Comparison of ENCODE assay signal across 8 cellular contexts in the genomic region with DNA sequence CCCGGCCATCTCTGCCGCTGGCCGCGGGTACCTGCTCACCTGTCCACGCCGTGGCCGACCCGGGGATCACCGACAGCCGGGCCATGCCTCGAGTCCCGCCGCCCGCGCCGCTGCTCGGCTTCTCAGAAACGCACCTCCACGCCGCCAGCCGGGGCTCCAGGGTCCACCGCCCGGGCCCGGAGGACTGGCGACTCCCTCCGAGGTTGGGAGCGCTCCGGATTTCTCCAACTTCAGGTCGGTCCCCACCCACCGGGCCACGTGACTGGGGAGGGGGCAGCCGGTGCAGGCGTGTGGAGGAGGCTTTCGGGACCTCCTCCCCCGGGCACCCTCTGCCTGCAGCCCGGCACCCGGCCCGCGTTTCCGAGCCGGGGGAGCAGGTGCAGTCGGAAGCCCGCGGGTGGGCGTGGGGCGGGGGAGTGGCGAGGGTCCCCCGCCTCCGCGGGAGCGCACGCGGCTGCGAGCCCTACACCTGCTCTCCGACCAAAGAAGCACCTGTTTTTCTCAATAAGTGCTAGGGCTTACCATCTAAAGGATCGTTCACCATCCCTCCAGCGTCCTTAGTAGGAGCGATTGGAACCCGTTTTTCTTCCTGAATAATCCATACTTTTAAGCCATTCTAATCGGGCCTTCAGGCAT. TPM values are rescaled to one million over a fixed set of nuclear protein-coding genes. Genes with fewer than 3 reads are reported as not detected.
A peak's percentile ranks its signal among the peaks of the same experiment; 100 is the strongest.
DNase-seq lines count a peak whose midpoint lies in the region; ATAC-seq, FAIRE-seq and TF ChIP-seq lines count a peak whose summit lies in the region.

No MANE protein-coding gene starts in this region.

- H2AFZ ChIP-seq in H1 (ENCODE audit: low read length) = peak overlapping the region; percentile 36
- no peak overlapping the region for H2AFZ ChIP-seq in neural cell (ENCODE audit: low read depth, low read length)

- peak overlapping the region; percentile 8; the same call in 1 of the 2 replicates for H4K8ac ChIP-seq in H1 (ENCODE audit: extremely low read depth, insufficient read depth, low read length)

- H3K9ac ChIP-seq in H1 (replicated peaks in 1 of 4; ENCODE audit: extremely low read depth in 1 of 4, low read depth in 3 of 4, low read length in 3 of 4) (no peak overlapping the region), neural cell (ENCODE audit: low read length) (peak overlapping the region; percentile 66)

- no peaks in the 10 kb centered on the region for H3K36me3 Mint-ChIP-seq in activated CD4-positive, alpha-beta T cell treated with anti-CD3 and anti-CD28 coated beads, Interleukin-2, amount 10 ng/mL, durations not matched to agents 24 days and 14 days (ENCODE audit: low read depth)

- H3K4me1 ChIP-seq in H1 (replicated peaks in 1 of 4; ENCODE audit: control insufficient read depth in 3 of 4, insufficient read depth in 4 of 4, low read length in 3 of 4) = peaks cover 0 to 8% (median 6%) of the 10 kb centered on the region in 4 experiments; a peak in 6 of 7 replicates

- no peaks in the 10 kb centered on the region for H3K9me2 ChIP-seq in neural cell (ENCODE audit: insufficient read depth, low read length)

- H3K9me3 Mint-ChIP-seq in activated CD4-positive, alpha-beta T cell treated with anti-CD3 and anti-CD28 coated beads, Interleukin-2, amount 10 ng/mL, durations not matched to agents 24 days and 14 days = no peaks in the 10 kb centered on the region

- H3K4me1 Mint-ChIP-seq in activated CD4-positive, alpha-beta T cell treated with anti-CD3 and anti-CD28 coated beads, Interleukin-2, amount 10 ng/mL, durations not matched to agents 24 days and 14 days = peaks cover 26% of the 10 kb centered on the region

- no peak overlapping the region for H2BK12ac ChIP-seq in H1 (ENCODE audit: low read depth, low read length)

- no peak overlapping the region for H3K56ac ChIP-seq in H1 (replicated peaks; ENCODE audit: insufficient read length, low read depth, low read length)

- DNase-seq in activated CD4-positive, alpha-beta T cell treated with anti-CD3 and anti-CD28 coated beads, Interleukin-2, amount 10 ng/mL, durations not matched to agents 24 days and 14 days = peak; percentile 71
- DNase-seq in H1 (ENCODE audit: low read depth in 1 of 2, low spot score in 2 of 2) (peak in 1 of 2 experiments; percentile 81), D721Med (ENCODE audit: insufficient read length, low spot score) (no peak), NCI-H774 (lab: John Stamatoyannopoulos, UW) (no peak), HT-29 (ENCODE audit: low spot score) (no peak), LoVo (ENCODE audit: low spot score) (no peak)

- H3K27ac ChIP-seq in H1 (ENCODE audit: low read depth, low read length) = no peak overlapping the region
- H3K27ac ChIP-seq in neural cell (ENCODE audit: low read length) = no peak overlapping the region

- no peak overlapping the region for H4K5ac ChIP-seq in H1 (ENCODE audit: insufficient read length, low read depth, low read length)

- no peak overlapping the region for H4K91ac ChIP-seq in H1 (replicated peaks; ENCODE audit: insufficient read length, low read length)

- WGBS in H1 (ENCODE audit: extremely low coverage in 1 of 2, insufficient coverage in 1 of 2, insufficient read length in 1 of 2, insufficient replicate concordance in 2 of 2, low coverage in 1 of 2, low lambda C conversion rate in 2 of 2, missing lambda C conversion rate in 1 of 2), 2 experiments = 13% methylated on average over 23 of the region's 60 CpGs; no CpG with 5 or more reads in 1 of the 2 experiments

- H2BK5ac ChIP-seq in H1 (ENCODE audit: low read depth, low read length) = no peak overlapping the region

- no peaks in the 10 kb centered on the region for H3K36me3 ChIP-seq in H1 (ENCODE audit: control insufficient read depth in 2 of 4, insufficient read depth in 4 of 4, low read length in 3 of 4)
- no peaks in the 10 kb centered on the region for H3K36me3 ChIP-seq in neural cell (ENCODE audit: insufficient read depth, low read length)

- H2AK5ac ChIP-seq in H1 (ENCODE audit: low read depth, low read length) = no peak overlapping the region

- H3K14ac ChIP-seq in H1 (ENCODE audit: insufficient read length) = no peak overlapping the region

- POLR2A ChIA-PET in H1 (lab: Charles Lee; ENCODE audit: partially characterized antibody) = interaction anchor here (1.4 kb wide), 1 partner anchor 11 kb away, joined by 5 read pairs; no protein-coding TSS in a partner anchor

- peak; percentile 27 for ATAC-seq in HG02588 (IDR thresholded peaks at IDR 0.05; ENCODE audit: unreplicated experiment)

- no peak overlapping the region for H2BK120ac ChIP-seq in H1 (replicated peaks; ENCODE audit: low read depth, low read length)

- peak overlapping the region; percentile 12 for H3K27ac Mint-ChIP-seq in activated CD4-positive, alpha-beta T cell treated with anti-CD3 and anti-CD28 coated beads, Interleukin-2, amount 10 ng/mL, durations not matched to agents 24 days and 14 days

- FAIRE-seq in H1 (lab: Jason Lieb, UNC) = no peak
- FAIRE-seq in D721Med (lab: Jason Lieb, UNC) = no peak

- TF ChIP-seq POLR2A in H1 (IDR thresholded peaks at IDR 0.05; ENCODE audit: control extremely low read depth in 1 of 2, low read depth in 2 of 2, low read length in 2 of 2) = no peak

- TF ChIP-seq CTCF in H1 (IDR thresholded peaks at IDR 0.05; ENCODE audit: control extremely low read depth in 1 of 3, insufficient read depth in 1 of 3, low read depth in 1 of 3, low read length in 3 of 3) (no peak), neural cell (IDR thresholded peaks at IDR 0.05; ENCODE audit: poor library complexity, severe bottlenecking) (no peak), D721Med (IDR thresholded peaks at IDR 0.05; ENCODE audit: insufficient read depth, missing control alignments) (no peak)

- no peak overlapping the region for H2BK20ac ChIP-seq in H1 (ENCODE audit: low read length)

- H3K27me3 Mint-ChIP-seq in activated CD4-positive, alpha-beta T cell treated with anti-CD3 and anti-CD28 coated beads, Interleukin-2, amount 10 ng/mL, durations not matched to agents 24 days and 14 days = peaks cover 47% of the 10 kb centered on the region

- no peaks in the 10 kb centered on the region for H3K79me1 ChIP-seq in H1 (ENCODE audit: low read depth, low read length)

- intact Hi-C loops in activated CD4-positive, alpha-beta T cell treated with anti-CD3 and anti-CD28 coated beads, Interleukin-2, amount 10 ng/mL, durations not matched to agents 24 days and 14 days (cut with micrococcal nuclease) = loop anchor here (5.0 to 10.0 kb wide), 5 partner anchors 92 to 458 kb away; a partner anchor contains a TSS

- H3K4ac ChIP-seq in H1 (replicated peaks; ENCODE audit: insufficient read length, low read depth, low read length) = no peak overlapping the region

- no peak for TF ChIP-seq EP300 in H1 (IDR thresholded peaks at IDR 0.05; ENCODE audit: borderline replicate concordance in 1 of 2, low read depth in 2 of 2, low read length in 2 of 2)
- TF ChIP-seq EP300 in neural cell (conservative IDR thresholded peaks at IDR 0.05; ENCODE audit: poor library complexity, severe bottlenecking) = no peak

- H2BK15ac ChIP-seq in H1 (ENCODE audit: low read length) = no peak overlapping the region

- H3K4me2 ChIP-seq in H1 (ENCODE audit: insufficient read depth in 1 of 2, low read depth in 2 of 2, low read length in 2 of 2) = peak overlapping the region; percentile 81 to 84
- no peak overlapping the region for H3K4me2 ChIP-seq in neural cell (ENCODE audit: low read length)

- peaks cover 20 to 57% (median 50%) of the 10 kb centered on the region in 4 experiments for H3K27me3 ChIP-seq in H1 (replicated peaks in 1 of 4; ENCODE audit: control insufficient read depth in 3 of 4, extremely low read depth in 1 of 4, insufficient read depth in 3 of 4, low read length in 3 of 4)
- peaks cover 62% of the 10 kb centered on the region for H3K27me3 ChIP-seq in neural cell (ENCODE audit: insufficient read depth, low read depth, low read length)

- peak overlapping the region; percentile 43 for H3K4me3 Mint-ChIP-seq in activated CD4-positive, alpha-beta T cell treated with anti-CD3 and anti-CD28 coated beads, Interleukin-2, amount 10 ng/mL, durations not matched to agents 24 days and 14 days

- H3K4me3 ChIP-seq in H1 (ENCODE audit: extremely low read depth in 1 of 4, insufficient read depth in 2 of 4, low read depth in 3 of 4, low read length in 4 of 4) = peak overlapping the region; percentile 45 to 67 (median 48)
- H3K4me3 ChIP-seq in neural cell (ENCODE audit: low read length) = peak overlapping the region; percentile 82

- no peaks in the 10 kb centered on the region for H3K9me3 ChIP-seq in H1 (ENCODE audit: insufficient read depth in 2 of 2, low read depth in 1 of 2, low read length in 1 of 2)
- H3K9me3 ChIP-seq in neural cell (ENCODE audit: low read length) = no peaks in the 10 kb centered on the region

- H3K79me2 ChIP-seq in H1 (ENCODE audit: control insufficient read depth in 1 of 2, insufficient read depth in 2 of 2, low read length in 2 of 2) = no peaks in the 10 kb centered on the region
- no peaks in the 10 kb centered on the region for H3K79me2 ChIP-seq in neural cell (replicated peaks; ENCODE audit: insufficient read depth, low read length)

- no peak for TF ChIP-seq RAD21 in H1 (IDR thresholded peaks at IDR 0.05 in 1 of 2, conservative IDR thresholded peaks at IDR 0.05 in 1 of 2; ENCODE audit: low read depth in 2 of 2, low read length in 2 of 2)
- no peak for TF ChIP-seq RAD21 in neural cell (conservative IDR thresholded peaks at IDR 0.05)

- no peak overlapping the region for H3K23ac ChIP-seq in H1 (ENCODE audit: insufficient read length)

- peaks cover 2% of the 10 kb centered on the region in 2 experiments for H4K20me1 ChIP-seq in H1 (replicated peaks in 1 of 2; ENCODE audit: control insufficient read depth in 1 of 2, insufficient read depth in 2 of 2, low read length in 2 of 2)
- H4K20me1 ChIP-seq in neural cell (ENCODE audit: insufficient read depth) = no peaks in the 10 kb centered on the region

- peaks cover 10% of the 10 kb centered on the region; the same call in 1 of the 2 replicates for H3K23me2 ChIP-seq in H1 (ENCODE audit: low read depth, low read length)

- CTCF ChIA-PET in H1 (lab: Charles Lee; ENCODE audit: partially characterized antibody) = interaction anchor here (1.1 to 3.8 kb wide), 4 partner anchors 10 to 33 kb away, joined by 3 to 26 read pairs (median 3); no protein-coding TSS in a partner anchor

- no peak overlapping the region for H3K18ac ChIP-seq in H1 (ENCODE audit: extremely low read depth, low read length)

- H3F3A ChIP-seq in neural cell (ENCODE audit: insufficient read depth, low read length, poor library complexity, severe bottlenecking) = no peaks in the 10 kb centered on the region

RNA-seq across cellular contexts. Expression of a gene that starts 0.6 kb away (rescaled TPM):
- total RNA-seq in activated CD4-positive, alpha-beta T cell treated with anti-CD3 and anti-CD28 coated beads, Interleukin-2, amount 10 ng/mL, durations not matched to agents 24 days and 14 days = 4.8 and 5.3 TPM in 2 replicates
- 7.1 and 7.8 TPM in 2 replicates for total RNA-seq in H1 (2021; fragmentation: NEBNext Ultra II Directional; extraction: Animal tissue kit (Norgen Biotek cat#: 25700))
- 2.4 and 3.9 TPM in 2 replicates for polyA plus RNA-seq in H1 (2011; rRNA removed)
- polyA plus RNA-seq in H1 (2011; cell fraction: cytosol; rRNA removed) = 3.6 TPM
- polyA plus RNA-seq in H1 (2011; cell fraction: nucleus; rRNA removed) = 2.2 TPM
- polyA plus RNA-seq in H1 (2012, experiment 1 of 2) = 3.5 to 4.2 TPM (median 4.0 TPM) in 4 replicates
- polyA plus RNA-seq in H1 (2012, experiment 2 of 2) = 2.3 TPM
- 4.9 TPM for polyA plus RNA-seq in H1 (2013, experiment 1 of 2)
- polyA plus RNA-seq in H1 (2013, experiment 2 of 2) = 4.9 TPM
- polyA minus RNA-seq in H1 (2011; rRNA and poly(A)+ RNA removed) = 9.2 and 10.0 TPM in 2 replicates
- polyA minus RNA-seq in H1 (2011; cell fraction: cytosol; rRNA and poly(A)+ RNA removed) = 6.5 TPM
- polyA minus RNA-seq in H1 (2011; cell fraction: nucleus; rRNA and poly(A)+ RNA removed) = 4.4 TPM
- polyA plus RNA-seq in neural cell = 8.8 and 13.4 TPM in 2 replicates
- polyA minus RNA-seq in neural cell = 9.5 and 13.2 TPM in 2 replicates
- not detected in 2 replicates for total RNA-seq in HT-29 (2014; rRNA removed; shearing (Covaris generic))

RNA-seq across cellular contexts. Expression of a gene that starts 40.2 kb away (rescaled TPM):
- 25.2 and 26.5 TPM in 2 replicates for total RNA-seq in activated CD4-positive, alpha-beta T cell treated with anti-CD3 and anti-CD28 coated beads, Interleukin-2, amount 10 ng/mL, durations not matched to agents 24 days and 14 days
- total RNA-seq in H1 (2021; fragmentation: NEBNext Ultra II Directional; extraction: Animal tissue kit (Norgen Biotek cat#: 25700)) = 9.4 and 10.0 TPM in 2 replicates
- polyA plus RNA-seq in H1 (2011; rRNA removed) = 4.2 and 8.3 TPM in 2 replicates
- 6.5 TPM for polyA plus RNA-seq in H1 (2011; cell fraction: cytosol; rRNA removed)
- polyA plus RNA-seq in H1 (2011; cell fraction: nucleus; rRNA removed) = 1.9 TPM
- polyA plus RNA-seq in H1 (2012, experiment 1 of 2) = 6.9 to 13.5 TPM (median 7.5 TPM) in 4 replicates
- polyA plus RNA-seq in H1 (2012, experiment 2 of 2) = 5.9 TPM
- 9.5 TPM for polyA plus RNA-seq in H1 (2013, experiment 1 of 2)
- polyA plus RNA-seq in H1 (2013, experiment 2 of 2) = 11.5 TPM
- polyA minus RNA-seq in H1 (2011; rRNA and poly(A)+ RNA removed) = 3.5 and 6.4 TPM in 2 replicates
- 3.3 TPM for polyA minus RNA-seq in H1 (2011; cell fraction: cytosol; rRNA and poly(A)+ RNA removed)
- 2.4 TPM for polyA minus RNA-seq in H1 (2011; cell fraction: nucleus; rRNA and poly(A)+ RNA removed)
- polyA plus RNA-seq in neural cell = 59.7 and 63.1 TPM in 2 replicates
- 52.4 and 63.8 TPM in 2 replicates for polyA minus RNA-seq in neural cell
- 23.5 and 24.4 TPM in 2 replicates for total RNA-seq in HT-29 (2014; rRNA removed; shearing (Covaris generic))
